In the genomic region with DNA sequence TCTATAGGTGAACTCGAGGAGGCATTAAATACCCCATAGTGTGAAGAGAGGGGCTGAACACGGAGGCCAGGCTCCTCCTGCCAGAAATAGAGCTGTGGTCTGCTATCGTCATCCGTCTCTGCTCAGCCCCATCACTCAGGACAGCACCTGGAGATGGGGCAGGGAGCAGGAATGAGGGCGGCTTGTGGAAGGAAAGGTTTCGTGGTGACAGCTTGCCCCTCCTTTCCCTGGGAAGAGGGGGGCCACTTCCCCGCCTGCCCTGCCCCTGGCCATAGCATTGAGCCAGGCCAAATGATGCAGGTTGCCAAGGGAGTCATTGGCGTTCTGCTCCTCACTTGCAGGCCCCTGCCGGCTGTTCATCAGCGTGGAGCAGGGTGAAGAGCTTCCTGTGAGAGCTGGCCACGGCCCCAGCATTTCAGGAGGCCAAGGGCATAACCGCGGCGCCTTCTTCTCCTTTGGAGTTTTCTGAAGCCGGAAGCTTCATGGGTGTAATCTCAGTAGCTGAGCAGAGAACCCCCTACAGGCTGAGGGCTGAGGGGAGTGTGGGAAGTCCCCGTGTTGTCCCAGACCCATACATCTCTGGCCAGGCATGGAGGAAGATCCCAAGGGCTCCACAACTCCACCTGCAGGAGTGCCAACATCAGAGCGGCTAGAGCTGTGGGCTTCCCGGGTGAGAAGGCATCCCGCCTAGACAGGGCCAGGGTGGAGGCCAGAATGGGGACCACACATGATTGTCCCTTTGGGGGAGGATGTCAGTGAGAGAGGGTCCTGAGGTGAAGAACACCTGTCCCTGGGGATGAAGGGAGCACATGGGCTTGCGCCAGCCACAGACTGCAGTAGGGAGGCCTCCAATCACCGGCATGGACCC, we compare ENCODE assay signal across 13 cellular contexts.
DNase-seq lines count a peak whose midpoint lies in the region; ATAC-seq and TF ChIP-seq lines count a peak whose summit lies in the region.
"Had no signal": no experiment of that assay in that cellular context is flagged by ENCODE, and none has a peak within 500 bp of the region (broad histone marks: within the 10 kb centered on the region; RNA-seq: fewer than 3 reads in every experiment).

No MANE protein-coding gene starts in this region.

- ATAC-seq in stimulated activated memory B cell treated with anti-CD40 and anti-IgM and Interleukin-4, amounts not matched to agents 10 μg/mL and 1 μg/mL and 100 μg/mL, for 72 hours, result peak; percentile 11

- no peak overlapping the region for H3K4me3 Mint-ChIP-seq in neural crest cell
- H3K4me3 Mint-ChIP-seq in stimulated activated memory B cell treated with anti-CD40 and anti-IgM and Interleukin-4, amounts not matched to agents 10 μg/mL and 1 μg/mL and 100 μg/mL, for 72 hours, result no peak overlapping the region
- H3K4me3 Mint-ChIP-seq in activated naive CD4-positive, alpha-beta T cell treated with anti-CD3 and anti-CD28 coated beads for 36 hours, result no peak overlapping the region
- no peak overlapping the region for H3K4me3 Mint-ChIP-seq in glutamatergic neuron (ENCODE audit: unreplicated experiment)

- H3K4me1 Mint-ChIP-seq in neural crest cell (no peaks in the 10 kb centered on the region), glutamatergic neuron (ENCODE audit: low read depth, unreplicated experiment) (peaks cover 1% of the 10 kb centered on the region)
- H3K4me1 Mint-ChIP-seq in stimulated activated memory B cell treated with anti-CD40 and anti-IgM and Interleukin-4, amounts not matched to agents 10 μg/mL and 1 μg/mL and 100 μg/mL, for 72 hours, result no peaks in the 10 kb centered on the region
- H3K4me1 Mint-ChIP-seq in activated naive CD4-positive, alpha-beta T cell treated with anti-CD3 and anti-CD28 coated beads for 36 hours (ENCODE audit: low read depth), result no peaks in the 10 kb centered on the region

- H3K9me3 Mint-ChIP-seq in neural crest cell, result peaks cover 4% of the 10 kb centered on the region
- peaks cover 4% of the 10 kb centered on the region for H3K9me3 Mint-ChIP-seq in stimulated activated memory B cell treated with anti-CD40 and anti-IgM and Interleukin-4, amounts not matched to agents 10 μg/mL and 1 μg/mL and 100 μg/mL, for 72 hours
- no peaks in the 10 kb centered on the region for H3K9me3 Mint-ChIP-seq in activated naive CD4-positive, alpha-beta T cell treated with anti-CD3 and anti-CD28 coated beads for 36 hours
- H3K9me3 Mint-ChIP-seq in glutamatergic neuron (ENCODE audit: unreplicated experiment), result no peaks in the 10 kb centered on the region

- intact Hi-C loops in activated naive CD4-positive, alpha-beta T cell treated with anti-CD3 and anti-CD28 coated beads for 36 hours (cut with micrococcal nuclease), result no loop called here

- H3K36me3 Mint-ChIP-seq in neural crest cell (ENCODE audit: low read depth) (no peaks in the 10 kb centered on the region), glutamatergic neuron (ENCODE audit: unreplicated experiment) (peaks cover 5% of the 10 kb centered on the region)
- H3K36me3 Mint-ChIP-seq in stimulated activated memory B cell treated with anti-CD40 and anti-IgM and Interleukin-4, amounts not matched to agents 10 μg/mL and 1 μg/mL and 100 μg/mL, for 72 hours, result no peaks in the 10 kb centered on the region
- no peaks in the 10 kb centered on the region for H3K36me3 Mint-ChIP-seq in activated naive CD4-positive, alpha-beta T cell treated with anti-CD3 and anti-CD28 coated beads for 36 hours (ENCODE audit: low read depth)

- H3K27ac Mint-ChIP-seq in neural crest cell (ENCODE audit: unreplicated experiment) (peak overlapping the region; percentile 43), glutamatergic neuron (ENCODE audit: unreplicated experiment) (no peak overlapping the region)
- H3K27ac Mint-ChIP-seq in stimulated activated memory B cell treated with anti-CD40 and anti-IgM and Interleukin-4, amounts not matched to agents 10 μg/mL and 1 μg/mL and 100 μg/mL, for 72 hours, result no peak overlapping the region
- H3K27ac Mint-ChIP-seq in activated naive CD4-positive, alpha-beta T cell treated with anti-CD3 and anti-CD28 coated beads for 36 hours, result no peak overlapping the region

- no peak for TF ChIP-seq CTCF in neural crest cell (conservative IDR thresholded peaks at IDR 0.05)
- TF ChIP-seq CTCF in glutamatergic neuron (IDR thresholded peaks at IDR 0.05; ENCODE audit: partially characterized antibody, unreplicated experiment), result no peak

- DNase-seq in activated effector memory CD4-positive, alpha-beta T cell treated with anti-CD3 and anti-CD28 coated beads, Interleukin-2, amount 50 U/mL, for 16 hours, result peak; percentile 22
- no peak for DNase-seq in activated effector memory CD4-positive, alpha-beta T cell treated with Interleukin-2 at 50 U/mL for 16 hours
- DNase-seq in cerebellum (ENCODE audit: low spot score) (peak; percentile 8), neural crest cell (ENCODE audit: low read depth, low spot score) (no peak), glutamatergic neuron (no peak), NCI-H2107 (lab: John Stamatoyannopoulos, UW) (no peak)
- DNase-seq in activated naive CD4-positive, alpha-beta T cell treated with anti-CD3 and anti-CD28 coated beads for 36 hours, result no peak
- DNase-seq: 8988T, DMS 273 treated with DMSO at 0.1 percent for 48 hours, NCI-H1417 treated with DMSO at 0.1 percent for 48 hours, NCI-H2029 treated with DMSO at 0.1 percent for 48 hours, NCI-H510A treated with DMSO at 0.1 percent for 48 hours had no signal

- CTCF ChIA-PET in activated naive CD4-positive, alpha-beta T cell treated with anti-CD3 and anti-CD28 coated beads for 36 hours (lab: Charles Lee), result no interaction called here

- H3K27me3 Mint-ChIP-seq in neural crest cell (ENCODE audit: low read depth) (peaks cover 3% of the 10 kb centered on the region), glutamatergic neuron (ENCODE audit: unreplicated experiment) (peaks cover 5% of the 10 kb centered on the region)
- H3K27me3 Mint-ChIP-seq in stimulated activated memory B cell treated with anti-CD40 and anti-IgM and Interleukin-4, amounts not matched to agents 10 μg/mL and 1 μg/mL and 100 μg/mL, for 72 hours, result peaks cover 21% of the 10 kb centered on the region
- peaks cover 2% of the 10 kb centered on the region for H3K27me3 Mint-ChIP-seq in activated naive CD4-positive, alpha-beta T cell treated with anti-CD3 and anti-CD28 coated beads for 36 hours (ENCODE audit: low read depth)

Comparison
In these comparisons a context has a peak if more than half of its experiments do, and no peak if none do; other contexts are left out.
1. DNase-seq: peak in activated effector memory CD4-positive, alpha-beta T cell treated with anti-CD3 and anti-CD28 coated beads, Interleukin-2, amount 50 U/mL, for 16 hours (single experiment) and cerebellum (single experiment); none in activated effector memory CD4-positive, alpha-beta T cell treated with Interleukin-2 at 50 U/mL for 16 hours (single experiment), neural crest cell (single experiment), activated naive CD4-positive, alpha-beta T cell treated with anti-CD3 and anti-CD28 coated beads for 36 hours (single experiment), glutamatergic neuron (single experiment) and NCI-H2107 (single experiment).